Comparison of ENCODE assay signal across 1 cellular context in the genomic region with DNA sequence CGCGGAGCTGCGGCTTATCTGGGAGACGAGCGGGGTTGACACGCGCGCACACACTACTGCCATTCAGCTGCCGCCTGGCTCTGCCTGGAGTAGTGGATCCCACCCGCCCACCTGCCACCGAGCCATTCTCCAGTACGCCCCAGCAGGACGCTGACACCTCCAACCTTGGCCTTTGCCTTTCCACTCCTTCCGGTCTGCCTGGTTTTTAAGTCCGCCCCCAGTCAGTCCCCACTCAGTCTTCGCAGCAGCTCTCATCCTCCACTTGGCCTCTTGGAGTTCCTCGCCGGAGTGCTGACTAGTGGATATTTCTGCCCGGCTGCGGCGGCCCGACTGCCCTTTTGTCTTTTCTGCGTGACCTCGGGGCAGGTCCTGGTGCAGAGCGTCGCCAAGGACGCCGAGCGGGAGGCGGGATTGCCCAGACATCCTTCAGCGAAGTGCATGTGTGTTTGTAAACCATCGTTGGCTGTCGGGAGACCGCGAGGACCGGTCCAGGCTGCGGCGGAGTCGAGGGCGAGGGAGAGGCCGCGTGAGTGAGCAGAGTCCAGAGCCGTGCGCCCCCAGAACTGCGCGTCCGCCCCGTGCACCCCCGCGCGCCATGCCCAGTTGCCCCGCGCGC.
A peak's percentile ranks its signal among the peaks of the same experiment; 100 is the strongest.
TF ChIP-seq lines count a peak whose summit lies in the region.

No MANE protein-coding gene starts in this region.

TF ChIP-seq in HEK293, 187 proteins besides CTCF, POLR2A, EP300 and RAD21 (continued from another document):
- TF ChIP-seq ZEB2 (tag by site-specific recombination; IDR thresholded peaks at IDR 0.05) (0 out of 2 replicates have a peak, but pooled peaks have one; percentile 17), ZFHX2 (tag by site-specific recombination; conservative IDR thresholded peaks at IDR 0.05) (peak; percentile 86), GLIS2 (tag by site-specific recombination; IDR thresholded peaks at IDR 0.05) (0 out of 2 replicates have a peak, but pooled peaks have one; percentile 2), HOXC10 (CRISPR knock-in tag; IDR thresholded peaks at IDR 0.05) (no peak), ZBTB17 (tag by site-specific recombination; IDR thresholded peaks at IDR 0.05) (0 out of 2 replicates have a peak, but pooled peaks have one; percentile 15), ZNF670 (tag by site-specific recombination; IDR thresholded peaks at IDR 0.05; ENCODE audit: low read depth) (no peak), HOXD13 (CRISPR knock-in tag; IDR thresholded peaks at IDR 0.05; ENCODE audit: borderline replicate concordance) (no peak), KLF7 (tag by site-specific recombination; IDR thresholded peaks at IDR 0.05; ENCODE audit: borderline replicate concordance) (no peak), ZNF341 (tag by site-specific recombination; IDR thresholded peaks at IDR 0.05; ENCODE audit: low read depth) (0 out of 2 replicates have a peak, but pooled peaks have one; percentile 19)
- TF ChIP-seq, protein P1, sequence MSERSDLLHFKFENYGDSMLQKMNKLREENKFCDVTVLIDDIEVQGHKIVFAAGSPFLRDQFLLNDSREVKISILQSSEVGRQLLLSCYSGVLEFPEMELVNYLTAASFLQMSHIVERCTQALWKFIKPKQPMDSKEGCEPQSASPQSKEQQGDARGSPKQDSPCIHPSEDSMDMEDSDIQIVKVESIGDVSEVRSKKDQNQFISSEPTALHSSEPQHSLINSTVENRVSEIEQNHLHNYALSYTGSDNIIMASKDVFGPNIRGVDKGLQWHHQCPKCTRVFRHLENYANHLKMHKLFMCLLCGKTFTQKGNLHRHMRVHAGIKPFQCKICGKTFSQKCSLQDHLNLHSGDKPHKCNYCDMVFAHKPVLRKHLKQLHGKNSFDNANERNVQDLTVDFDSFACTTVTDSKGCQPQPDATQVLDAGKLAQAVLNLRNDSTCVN (tag by site-specific recombination; optimal IDR thresholded peaks at IDR 0.05): peak; percentile 86
- TF ChIP-seq, protein P2, sequence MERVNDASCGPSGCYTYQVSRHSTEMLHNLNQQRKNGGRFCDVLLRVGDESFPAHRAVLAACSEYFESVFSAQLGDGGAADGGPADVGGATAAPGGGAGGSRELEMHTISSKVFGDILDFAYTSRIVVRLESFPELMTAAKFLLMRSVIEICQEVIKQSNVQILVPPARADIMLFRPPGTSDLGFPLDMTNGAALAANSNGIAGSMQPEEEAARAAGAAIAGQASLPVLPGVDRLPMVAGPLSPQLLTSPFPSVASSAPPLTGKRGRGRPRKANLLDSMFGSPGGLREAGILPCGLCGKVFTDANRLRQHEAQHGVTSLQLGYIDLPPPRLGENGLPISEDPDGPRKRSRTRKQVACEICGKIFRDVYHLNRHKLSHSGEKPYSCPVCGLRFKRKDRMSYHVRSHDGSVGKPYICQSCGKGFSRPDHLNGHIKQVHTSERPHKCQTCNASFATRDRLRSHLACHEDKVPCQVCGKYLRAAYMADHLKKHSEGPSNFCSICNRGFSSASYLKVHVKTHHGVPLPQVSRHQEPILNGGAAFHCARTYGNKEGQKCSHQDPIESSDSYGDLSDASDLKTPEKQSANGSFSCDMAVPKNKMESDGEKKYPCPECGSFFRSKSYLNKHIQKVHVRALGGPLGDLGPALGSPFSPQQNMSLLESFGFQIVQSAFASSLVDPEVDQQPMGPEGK (tag by site-specific recombination; IDR thresholded peaks at IDR 0.05): 0 out of 2 replicates have a peak, but pooled peaks have one; percentile 13
- TF ChIP-seq, protein P3, sequence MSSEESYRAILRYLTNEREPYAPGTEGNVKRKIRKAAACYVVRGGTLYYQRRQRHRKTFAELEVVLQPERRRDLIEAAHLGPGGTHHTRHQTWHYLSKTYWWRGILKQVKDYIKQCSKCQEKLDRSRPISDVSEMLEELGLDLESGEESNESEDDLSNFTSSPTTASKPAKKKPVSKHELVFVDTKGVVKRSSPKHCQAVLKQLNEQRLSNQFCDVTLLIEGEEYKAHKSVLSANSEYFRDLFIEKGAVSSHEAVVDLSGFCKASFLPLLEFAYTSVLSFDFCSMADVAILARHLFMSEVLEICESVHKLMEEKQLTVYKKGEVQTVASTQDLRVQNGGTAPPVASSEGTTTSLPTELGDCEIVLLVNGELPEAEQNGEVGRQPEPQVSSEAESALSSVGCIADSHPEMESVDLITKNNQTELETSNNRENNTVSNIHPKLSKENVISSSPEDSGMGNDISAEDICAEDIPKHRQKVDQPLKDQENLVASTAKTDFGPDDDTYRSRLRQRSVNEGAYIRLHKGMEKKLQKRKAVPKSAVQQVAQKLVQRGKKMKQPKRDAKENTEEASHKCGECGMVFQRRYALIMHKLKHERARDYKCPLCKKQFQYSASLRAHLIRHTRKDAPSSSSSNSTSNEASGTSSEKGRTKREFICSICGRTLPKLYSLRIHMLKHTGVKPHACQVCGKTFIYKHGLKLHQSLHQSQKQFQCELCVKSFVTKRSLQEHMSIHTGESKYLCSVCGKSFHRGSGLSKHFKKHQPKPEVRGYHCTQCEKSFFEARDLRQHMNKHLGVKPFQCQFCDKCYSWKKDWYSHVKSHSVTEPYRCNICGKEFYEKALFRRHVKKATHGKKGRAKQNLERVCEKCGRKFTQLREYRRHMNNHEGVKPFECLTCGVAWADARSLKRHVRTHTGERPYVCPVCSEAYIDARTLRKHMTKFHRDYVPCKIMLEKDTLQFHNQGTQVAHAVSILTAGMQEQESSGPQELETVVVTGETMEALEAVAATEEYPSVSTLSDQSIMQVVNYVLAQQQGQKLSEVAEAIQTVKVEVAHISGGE (tag by site-specific recombination; conservative IDR thresholded peaks at IDR 0.05; ENCODE audit: low read depth): peak; percentile 54
